Comparison of ENCODE assay signal across 21 cellular contexts in the genomic region with DNA sequence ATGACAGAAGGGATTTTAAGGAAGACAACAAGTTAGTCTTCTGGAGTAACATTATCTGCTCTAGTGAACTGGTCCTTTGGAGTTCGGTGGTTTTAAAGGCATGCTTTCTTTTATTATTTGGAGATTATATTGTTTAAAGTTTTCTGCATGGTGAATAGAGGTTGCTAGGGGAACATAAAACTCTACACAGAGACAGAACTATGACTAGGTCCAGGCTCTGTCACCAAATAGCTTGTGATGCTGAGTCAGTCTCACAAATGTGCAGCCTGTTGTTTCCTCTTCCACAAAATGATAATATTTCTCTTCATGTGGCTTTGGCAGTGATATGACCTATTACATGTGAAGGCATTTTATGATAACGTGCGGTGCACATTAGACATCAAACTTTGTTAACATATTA.
DNase-seq lines count a peak whose midpoint lies in the region; ATAC-seq and TF ChIP-seq lines count a peak whose summit lies in the region.
"Had no signal": no experiment of that assay in that cellular context is flagged by ENCODE, and none has a peak within 500 bp of the region (broad histone marks: within the 10 kb centered on the region; RNA-seq: fewer than 3 reads in every experiment).

No MANE protein-coding gene starts in this region.

- POLR2A ChIA-PET in SK-N-SH (lab: Yijun Ruan, JAX), result no interaction called here

- no peak for DNase-seq in SK-N-SH
- DNase-seq in cardiac fibroblast (ENCODE audit: low read depth in 2 of 2), result peak; percentile 21 to 82
- DNase-seq in hepatic stellate cell (ENCODE audit: low spot score), result peak; percentile 54
- no peak for DNase-seq in activated CD4-positive, alpha-beta T cell treated with anti-CD3 and anti-CD28 coated beads for 1 hour
- no peak for DNase-seq in transverse colon
- no peak for DNase-seq in MV-4-11 (lab: John Stamatoyannopoulos, UW)
- no peak for DNase-seq in GM19238 (ENCODE audit: insufficient read length, low spot score)
- DNase-seq: activated CD4-positive, alpha-beta T cell treated with anti-CD3 and anti-CD28 coated beads, Interleukin-2, amount 10 ng/mL, durations not matched to agents 24 days and 14 days; activated CD8-positive, alpha-beta memory T cell treated with anti-CD3 and anti-CD28 coated beads, Interleukin-2, amount 10 ng/mL, durations not matched to agents 7 days and 5 days; erythroblast; lower lobe of right lung; NCI-H1092 treated with DMSO at 0.1 percent for 48 hours; NCI-H2029 treated with DMSO at 0.1 percent for 48 hours; NCI-H345; PC-9; upper lobe of right lung had no signal

- H3F3A ChIP-seq in SK-N-SH (replicated peaks; ENCODE audit: insufficient read depth), result no peaks in the 10 kb centered on the region

- H3K27me3 ChIP-seq in SK-N-SH (ENCODE audit: insufficient read depth) (no peaks in the 10 kb centered on the region), transverse colon (no peaks in the 10 kb centered on the region)
- H3K27me3 ChIP-seq: BLaER1, breast epithelium, upper lobe of right lung had no signal

- no peaks in the 10 kb centered on the region for H3K79me2 ChIP-seq in SK-N-SH (ENCODE audit: insufficient read depth)

- TF ChIP-seq POLR2A in transverse colon (IDR thresholded peaks at IDR 0.05), result no peak

- H3K9ac ChIP-seq in SK-N-SH, result peak overlapping the region; percentile 19; the same call in 1 of the 2 replicates
- H3K9ac ChIP-seq: BLaER1 had no signal

- 90% methylated on average over 3 of the region's 3 CpGs for WGBS in SK-N-SH (ENCODE audit: low lambda C conversion rate)
- 66 to 69% methylated on average over 3 of the region's 3 CpGs for WGBS in transverse colon (ENCODE audit: low coverage in 1 of 2), 2 donors

- no peaks in the 10 kb centered on the region for H3K9me3 ChIP-seq in SK-N-SH
- no peaks in the 10 kb centered on the region for H3K9me3 ChIP-seq in transverse colon
- H3K9me3 ChIP-seq: BLaER1, breast epithelium, lower lobe of right lung, upper lobe of right lung had no signal

- in situ Hi-C loops in transverse colon (cut with MboI; ENCODE audit: low pct_ligation_motif_present in 1 of 4, low pct_unique_long_range_greater_than_20kb in 1 of 4, low sequenced_read_pairs in 3 of 4), result no loop called here

- ATAC-seq in SK-N-SH treated with all-trans-retinoic acid at 6 μM for 48 hours, result no peak
- ATAC-seq: activated CD8-positive, alpha-beta memory T cell treated with anti-CD3 and anti-CD28 coated beads, Interleukin-2, amount 10 ng/mL, durations not matched to agents 7 days and 5 days; GM12878; lower lobe of right lung; upper lobe of right lung had no signal

- CTCF ChIA-PET in SK-N-SH (lab: Yijun Ruan, JAX), result no interaction called here

- no peaks in the 10 kb centered on the region for H4K20me1 ChIP-seq in SK-N-SH (ENCODE audit: insufficient read depth)
- H4K20me1 ChIP-seq: BLaER1 had no signal

- no peaks in the 10 kb centered on the region for H3K9me2 ChIP-seq in SK-N-SH

- no peak for TF ChIP-seq EP300 in SK-N-SH (IDR thresholded peaks at IDR 0.05; ENCODE audit: borderline replicate concordance in 1 of 2, low read depth in 1 of 2, low read length in 1 of 2)
- TF ChIP-seq EP300 in transverse colon (IDR thresholded peaks at IDR 0.05; ENCODE audit: low read depth), result no peak

- TF ChIP-seq RAD21 in SK-N-SH (IDR thresholded peaks at IDR 0.05; ENCODE audit: low read length), result no peak

- no peaks in the 10 kb centered on the region for H3K36me3 ChIP-seq in SK-N-SH (replicated peaks in 1 of 2; ENCODE audit: control insufficient read depth in 1 of 2, insufficient read depth in 2 of 2, low read length in 1 of 2)
- no peaks in the 10 kb centered on the region for H3K36me3 ChIP-seq in transverse colon
- H3K36me3 ChIP-seq: BLaER1, breast epithelium, lower lobe of right lung, upper lobe of right lung had no signal

- no peak for TF ChIP-seq CTCF in SK-N-SH (IDR thresholded peaks at IDR 0.05)
- TF ChIP-seq CTCF in cardiac fibroblast (IDR thresholded peaks at IDR 0.05; ENCODE audit: low read depth, low read length), result no peak
- TF ChIP-seq CTCF in transverse colon (IDR thresholded peaks at IDR 0.05), result no peak

- H3K4me2 ChIP-seq in SK-N-SH, result no peak overlapping the region
- H3K4me2 ChIP-seq: BLaER1, PC-9 had no signal

- no peaks in the 10 kb centered on the region; a peak in 1 of 4 replicates for H3K4me1 ChIP-seq in SK-N-SH (ENCODE audit: control insufficient read depth in 1 of 2, insufficient read depth in 2 of 2, low read depth in 1 of 2, low read length in 1 of 2)
- H3K4me1 ChIP-seq in transverse colon, result no peaks in the 10 kb centered on the region
- H3K4me1 ChIP-seq: BLaER1, breast epithelium, lower lobe of right lung, upper lobe of right lung had no signal

- intact Hi-C loops in transverse colon (cut with DNase I; ENCODE audit: low total_unique reads), result no loop called here

- H3K4me3 ChIP-seq in SK-N-SH (ENCODE audit: low read depth in 2 of 2, low read length in 1 of 2), result no peak overlapping the region
- H3K4me3 ChIP-seq in cardiac fibroblast (replicated peaks in 1 of 2; ENCODE audit: low read depth in 2 of 2, low read length in 2 of 2), result no peak overlapping the region
- H3K4me3 ChIP-seq in transverse colon, result no peak overlapping the region
- H3K4me3 ChIP-seq: BLaER1, breast epithelium, GM12878, lower lobe of right lung, PC-9, upper lobe of right lung had no signal

- H3K27ac ChIP-seq in SK-N-SH (ENCODE audit: low read depth in 2 of 2, low read length in 1 of 2) (peak overlapping the region in 1 of 2 experiments; percentile 51; a peak in 2 of 4 replicates), transverse colon (no peak overlapping the region)
- H3K27ac ChIP-seq: 22Rv1, BLaER1, breast epithelium, lower lobe of right lung, PC-9, upper lobe of right lung had no signal

- H2AFZ ChIP-seq in SK-N-SH (ENCODE audit: low read depth), result no peak overlapping the region
- H2AFZ ChIP-seq: PC-9 had no signal

TF ChIP-seq in SK-N-SH, 30 proteins besides CTCF, POLR2A, EP300 and RAD21:
- TF ChIP-seq RFX5 (IDR thresholded peaks at IDR 0.05; ENCODE audit: low read length) (no peak), ZBTB33 (IDR thresholded peaks at IDR 0.05; ENCODE audit: borderline replicate concordance, low read depth) (no peak), FOXM1 (IDR thresholded peaks at IDR 0.05; ENCODE audit: low read depth) (no peak), JUND (IDR thresholded peaks at IDR 0.05) (no peak), NRF1 (IDR thresholded peaks at IDR 0.05; ENCODE audit: low read depth, low read length) (no peak), TAF1 (IDR thresholded peaks at IDR 0.05; ENCODE audit: borderline replicate concordance, low read depth, low read length) (no peak), MAX (IDR thresholded peaks at IDR 0.05; ENCODE audit: low read depth) (no peak), MEF2A (IDR thresholded peaks at IDR 0.05; ENCODE audit: borderline replicate concordance, low read depth) (no peak)

TF ChIP-seq in SK-N-SH treated with all-trans-retinoic acid at 6 μM for 48 hours, 23 proteins besides CTCF, POLR2A, EP300 and RAD21 (continues in another document):
- TF ChIP-seq ESRRG (CRISPR knock-in tag; IDR thresholded peaks at IDR 0.05) (no peak), ZC3H10 (CRISPR knock-in tag; IDR thresholded peaks at IDR 0.05) (no peak), ISL1 (CRISPR knock-in tag; IDR thresholded peaks at IDR 0.05) (no peak), OSR1 (CRISPR knock-in tag; IDR thresholded peaks at IDR 0.05) (no peak), ARNTL (CRISPR knock-in tag; IDR thresholded peaks at IDR 0.05; ENCODE audit: borderline replicate concordance, low read depth) (no peak), ZNF8 (CRISPR knock-in tag; IDR thresholded peaks at IDR 0.05) (no peak), TOX (CRISPR knock-in tag; IDR thresholded peaks at IDR 0.05; ENCODE audit: borderline replicate concordance) (no peak), CSDC2 (CRISPR knock-in tag; IDR thresholded peaks at IDR 0.05) (no peak), RARB (CRISPR knock-in tag; IDR thresholded peaks at IDR 0.05) (no peak), CREB5 (CRISPR knock-in tag; IDR thresholded peaks at IDR 0.05; ENCODE audit: low read depth) (no peak)
- TF ChIP-seq, protein P1, sequence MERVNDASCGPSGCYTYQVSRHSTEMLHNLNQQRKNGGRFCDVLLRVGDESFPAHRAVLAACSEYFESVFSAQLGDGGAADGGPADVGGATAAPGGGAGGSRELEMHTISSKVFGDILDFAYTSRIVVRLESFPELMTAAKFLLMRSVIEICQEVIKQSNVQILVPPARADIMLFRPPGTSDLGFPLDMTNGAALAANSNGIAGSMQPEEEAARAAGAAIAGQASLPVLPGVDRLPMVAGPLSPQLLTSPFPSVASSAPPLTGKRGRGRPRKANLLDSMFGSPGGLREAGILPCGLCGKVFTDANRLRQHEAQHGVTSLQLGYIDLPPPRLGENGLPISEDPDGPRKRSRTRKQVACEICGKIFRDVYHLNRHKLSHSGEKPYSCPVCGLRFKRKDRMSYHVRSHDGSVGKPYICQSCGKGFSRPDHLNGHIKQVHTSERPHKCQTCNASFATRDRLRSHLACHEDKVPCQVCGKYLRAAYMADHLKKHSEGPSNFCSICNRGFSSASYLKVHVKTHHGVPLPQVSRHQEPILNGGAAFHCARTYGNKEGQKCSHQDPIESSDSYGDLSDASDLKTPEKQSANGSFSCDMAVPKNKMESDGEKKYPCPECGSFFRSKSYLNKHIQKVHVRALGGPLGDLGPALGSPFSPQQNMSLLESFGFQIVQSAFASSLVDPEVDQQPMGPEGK (CRISPR knock-in tag; IDR thresholded peaks at IDR 0.05; ENCODE audit: borderline replicate concordance), result no peak

Comparison
In these comparisons a context has a peak if more than half of its experiments do, and no peak if none do; other contexts are left out.
1. DNase-seq: peak in cardiac fibroblast (2 of 2) and hepatic stellate cell (single experiment); none in SK-N-SH (single experiment), activated CD4-positive, alpha-beta T cell treated with anti-CD3 and anti-CD28 coated beads for 1 hour (single experiment), transverse colon (single experiment), MV-4-11 (single experiment) and GM19238 (single experiment).